1 cellular context compared by ENCODE assay signal in genomic region chr6:167825759-167826229, GRCh38.
TF ChIP-seq lines count a peak whose summit lies in the region.

No MANE protein-coding gene starts in this region.

TF ChIP-seq in SK-N-SH treated with all-trans-retinoic acid at 6 μM for 48 hours, 23 proteins besides CTCF, POLR2A, EP300 and RAD21 (continued from another document):
- TF ChIP-seq, protein P1, sequence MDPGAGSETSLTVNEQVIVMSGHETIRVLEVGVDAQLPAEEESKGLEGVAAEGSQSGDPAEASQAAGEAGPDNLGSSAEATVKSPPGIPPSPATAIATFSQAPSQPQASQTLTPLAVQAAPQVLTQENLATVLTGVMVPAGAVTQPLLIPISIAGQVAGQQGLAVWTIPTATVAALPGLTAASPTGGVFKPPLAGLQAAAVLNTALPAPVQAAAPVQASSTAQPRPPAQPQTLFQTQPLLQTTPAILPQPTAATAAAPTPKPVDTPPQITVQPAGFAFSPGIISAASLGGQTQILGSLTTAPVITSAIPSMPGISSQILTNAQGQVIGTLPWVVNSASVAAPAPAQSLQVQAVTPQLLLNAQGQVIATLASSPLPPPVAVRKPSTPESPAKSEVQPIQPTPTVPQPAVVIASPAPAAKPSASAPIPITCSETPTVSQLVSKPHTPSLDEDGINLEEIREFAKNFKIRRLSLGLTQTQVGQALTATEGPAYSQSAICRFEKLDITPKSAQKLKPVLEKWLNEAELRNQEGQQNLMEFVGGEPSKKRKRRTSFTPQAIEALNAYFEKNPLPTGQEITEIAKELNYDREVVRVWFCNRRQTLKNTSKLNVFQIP (CRISPR knock-in tag; IDR thresholded peaks at IDR 0.05; ENCODE audit: borderline replicate concordance, low read depth) = no peak
- TF ChIP-seq TOX (CRISPR knock-in tag; IDR thresholded peaks at IDR 0.05; ENCODE audit: borderline replicate concordance) (no peak), PPARA (CRISPR knock-in tag; IDR thresholded peaks at IDR 0.05; ENCODE audit: borderline replicate concordance) (no peak), BACH2 (CRISPR knock-in tag; IDR thresholded peaks at IDR 0.05; ENCODE audit: borderline replicate concordance) (no peak), OSR1 (CRISPR knock-in tag; IDR thresholded peaks at IDR 0.05) (no peak), ISL1 (CRISPR knock-in tag; IDR thresholded peaks at IDR 0.05) (no peak)
